1 cellular context compared by ENCODE assay signal in the genomic region with DNA sequence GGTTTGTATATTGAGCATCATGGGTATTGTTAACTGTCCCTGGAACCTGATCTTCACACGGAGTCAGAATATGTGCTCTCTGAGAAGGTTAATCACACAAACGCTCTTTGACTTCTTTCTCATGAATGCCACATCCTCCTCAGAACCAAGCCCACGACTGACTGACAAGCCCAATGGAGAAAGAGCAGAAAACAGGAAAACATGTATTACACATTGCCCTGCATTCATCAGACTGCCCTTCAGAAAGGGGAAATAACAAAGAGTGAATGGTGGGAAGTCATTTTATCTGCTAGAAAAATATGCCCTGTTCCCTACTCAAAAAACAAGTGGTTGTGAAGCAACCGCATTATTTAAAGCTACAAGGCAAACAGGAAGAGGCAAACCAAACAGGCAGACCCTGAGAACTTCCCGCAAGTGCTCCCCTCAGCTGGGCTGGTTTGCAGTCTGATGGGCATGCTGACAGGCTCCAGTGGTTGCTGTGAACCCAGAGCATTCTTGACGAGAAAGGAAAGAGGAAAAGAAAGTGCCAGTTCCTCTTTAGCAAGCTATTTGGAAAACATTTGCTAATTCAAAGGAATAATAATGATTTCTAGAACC.
TF ChIP-seq lines count a peak whose summit lies in the region.

No MANE protein-coding gene starts in this region.

TF ChIP-seq in GM23338, 12 proteins besides CTCF, POLR2A, EP300 and RAD21 (continued from another document):
- TF ChIP-seq, protein P1, sequence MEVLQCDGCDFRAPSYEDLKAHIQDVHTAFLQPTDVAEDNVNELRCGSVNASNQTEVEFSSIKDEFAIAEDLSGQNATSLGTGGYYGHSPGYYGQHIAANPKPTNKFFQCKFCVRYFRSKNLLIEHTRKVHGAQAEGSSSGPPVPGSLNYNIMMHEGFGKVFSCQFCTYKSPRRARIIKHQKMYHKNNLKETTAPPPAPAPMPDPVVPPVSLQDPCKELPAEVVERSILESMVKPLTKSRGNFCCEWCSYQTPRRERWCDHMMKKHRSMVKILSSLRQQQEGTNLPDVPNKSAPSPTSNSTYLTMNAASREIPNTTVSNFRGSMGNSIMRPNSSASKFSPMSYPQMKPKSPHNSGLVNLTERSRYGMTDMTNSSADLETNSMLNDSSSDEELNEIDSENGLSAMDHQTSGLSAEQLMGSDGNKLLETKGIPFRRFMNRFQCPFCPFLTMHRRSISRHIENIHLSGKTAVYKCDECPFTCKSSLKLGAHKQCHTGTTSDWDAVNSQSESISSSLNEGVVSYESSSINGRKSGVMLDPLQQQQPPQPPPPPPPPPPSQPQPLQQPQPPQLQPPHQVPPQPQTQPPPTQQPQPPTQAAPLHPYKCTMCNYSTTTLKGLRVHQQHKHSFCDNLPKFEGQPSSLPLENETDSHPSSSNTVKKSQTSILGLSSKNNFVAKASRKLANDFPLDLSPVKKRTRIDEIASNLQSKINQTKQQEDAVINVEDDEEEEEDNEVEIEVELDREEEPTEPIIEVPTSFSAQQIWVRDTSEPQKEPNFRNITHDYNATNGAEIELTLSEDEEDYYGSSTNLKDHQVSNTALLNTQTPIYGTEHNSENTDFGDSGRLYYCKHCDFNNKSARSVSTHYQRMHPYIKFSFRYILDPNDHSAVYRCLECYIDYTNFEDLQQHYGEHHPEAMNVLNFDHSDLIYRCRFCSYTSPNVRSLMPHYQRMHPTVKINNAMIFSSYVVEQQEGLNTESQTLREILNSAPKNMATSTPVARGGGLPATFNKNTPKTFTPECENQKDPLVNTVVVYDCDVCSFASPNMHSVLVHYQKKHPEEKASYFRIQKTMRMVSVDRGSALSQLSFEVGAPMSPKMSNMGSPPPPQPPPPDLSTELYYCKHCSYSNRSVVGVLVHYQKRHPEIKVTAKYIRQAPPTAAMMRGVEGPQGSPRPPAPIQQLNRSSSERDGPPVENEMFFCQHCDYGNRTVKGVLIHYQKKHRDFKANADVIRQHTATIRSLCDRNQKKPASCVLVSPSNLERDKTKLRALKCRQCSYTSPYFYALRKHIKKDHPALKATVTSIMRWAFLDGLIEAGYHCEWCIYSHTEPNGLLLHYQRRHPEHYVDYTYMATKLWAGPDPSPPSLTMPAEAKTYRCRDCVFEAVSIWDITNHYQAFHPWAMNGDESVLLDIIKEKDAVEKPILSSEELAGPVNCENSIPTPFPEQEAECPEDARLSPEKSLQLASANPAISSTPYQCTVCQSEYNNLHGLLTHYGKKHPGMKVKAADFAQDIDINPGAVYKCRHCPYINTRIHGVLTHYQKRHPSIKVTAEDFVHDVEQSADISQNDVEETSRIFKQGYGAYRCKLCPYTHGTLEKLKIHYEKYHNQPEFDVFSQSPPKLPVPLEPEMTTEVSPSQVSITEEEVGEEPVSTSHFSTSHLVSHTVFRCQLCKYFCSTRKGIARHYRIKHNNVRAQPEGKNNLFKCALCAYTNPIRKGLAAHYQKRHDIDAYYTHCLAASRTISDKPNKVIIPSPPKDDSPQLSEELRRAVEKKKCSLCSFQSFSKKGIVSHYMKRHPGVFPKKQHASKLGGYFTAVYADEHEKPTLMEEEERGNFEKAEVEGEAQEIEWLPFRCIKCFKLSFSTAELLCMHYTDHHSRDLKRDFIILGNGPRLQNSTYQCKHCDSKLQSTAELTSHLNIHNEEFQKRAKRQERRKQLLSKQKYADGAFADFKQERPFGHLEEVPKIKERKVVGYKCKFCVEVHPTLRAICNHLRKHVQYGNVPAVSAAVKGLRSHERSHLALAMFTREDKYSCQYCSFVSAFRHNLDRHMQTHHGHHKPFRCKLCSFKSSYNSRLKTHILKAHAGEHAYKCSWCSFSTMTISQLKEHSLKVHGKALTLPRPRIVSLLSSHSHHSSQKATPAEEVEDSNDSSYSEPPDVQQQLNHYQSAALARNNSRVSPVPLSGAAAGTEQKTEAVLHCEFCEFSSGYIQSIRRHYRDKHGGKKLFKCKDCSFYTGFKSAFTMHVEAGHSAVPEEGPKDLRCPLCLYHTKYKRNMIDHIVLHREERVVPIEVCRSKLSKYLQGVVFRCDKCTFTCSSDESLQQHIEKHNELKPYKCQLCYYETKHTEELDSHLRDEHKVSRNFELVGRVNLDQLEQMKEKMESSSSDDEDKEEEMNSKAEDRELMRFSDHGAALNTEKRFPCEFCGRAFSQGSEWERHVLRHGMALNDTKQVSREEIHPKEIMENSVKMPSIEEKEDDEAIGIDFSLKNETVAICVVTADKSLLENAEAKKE (CRISPR knock-in tag; IDR thresholded peaks at IDR 0.05), result no peak
- TF ChIP-seq JUNB (IDR thresholded peaks at IDR 0.05; ENCODE audit: unreplicated experiment) (no peak), ZNF114 (CRISPR knock-in tag; IDR thresholded peaks at IDR 0.05) (no peak), POLR2AphosphoS5 (IDR thresholded peaks at IDR 0.05; ENCODE audit: low read depth) (no peak), NANOG (IDR thresholded peaks at IDR 0.05; ENCODE audit: borderline replicate concordance) (no peak)
